Comparison of ENCODE assay signal across 16 cellular contexts in genomic region chr22:22462813-22463567, GRCh38. TPM values are rescaled to one million over a fixed set of nuclear protein-coding genes. Genes with fewer than 3 reads are reported as not detected.
DNase-seq lines count a peak whose midpoint lies in the region; ATAC-seq, FAIRE-seq and TF ChIP-seq lines count a peak whose summit lies in the region.
"Had no signal": no experiment of that assay in that cellular context is flagged by ENCODE, and none has a peak within 500 bp of the region (broad histone marks: within the 10 kb centered on the region; RNA-seq: fewer than 3 reads in every experiment).

No MANE protein-coding gene starts in this region.

- no peaks in the 10 kb centered on the region for H3K9me2 ChIP-seq in DOHH2 (replicated peaks; ENCODE audit: control insufficient read depth, low read length)

- CTCF ChIA-PET in A549 (lab: Yijun Ruan, JAX) = interaction anchor here (0.7 to 4.8 kb wide), 30 partner anchors 10 to 493 kb away, joined by 3 to 58 read pairs (median 6); partner anchors contain the start of genes PRAME and ZNF280A

- H3K4me2 ChIP-seq in A549 = no peak overlapping the region
- peak overlapping the region; percentile 56 for H3K4me2 ChIP-seq in DOHH2 (ENCODE audit: low read length)

- peaks cover 13% of the 10 kb centered on the region; the same call in 2 of the 3 replicates for H3K9me3 ChIP-seq in A549
- peaks cover 25% of the 10 kb centered on the region for H3K9me3 ChIP-seq in DOHH2 (ENCODE audit: control insufficient read depth, insufficient read depth, low read length)
- peaks cover 2 to 22% of the 10 kb centered on the region in 2 donors for H3K9me3 ChIP-seq in kidney (ENCODE audit: control insufficient read depth in 1 of 2, low read length in 2 of 2)
- H3K9me3 ChIP-seq in pancreas = no peaks in the 10 kb centered on the region

- POLR2A ChIA-PET in A549 (lab: Yijun Ruan, JAX) = no interaction called here

- H4K20me1 ChIP-seq in DOHH2 (ENCODE audit: control insufficient read depth, insufficient read depth, low read depth, low read length) = no peaks in the 10 kb centered on the region

- H3F3A ChIP-seq in DOHH2 (ENCODE audit: control insufficient read depth, insufficient read depth) = peaks cover 11% of the 10 kb centered on the region; the same call in 1 of the 2 replicates

- H3K27ac ChIP-seq in A549 (no peak overlapping the region), DOHH2 (ENCODE audit: low read depth, low read length) (no peak overlapping the region), kidney (ENCODE audit: low read depth in 2 of 2, low read length in 2 of 2) (no peak overlapping the region), pancreas (no peak overlapping the region)
- H3K27ac ChIP-seq: right atrium auricular region, thoracic aorta had no signal

- 0 out of 5 replicates have a peak, but pooled peaks of 1 of the 2 experiments have one; percentile 26 for TF ChIP-seq RAD21 in A549 (conservative IDR thresholded peaks at IDR 0.05 in 1 of 2, IDR thresholded peaks at IDR 0.05 in 1 of 2)

- H3K79me2 ChIP-seq in DOHH2 (ENCODE audit: control insufficient read depth, low read length) = no peaks in the 10 kb centered on the region

- no peaks in the 10 kb centered on the region for H3K27me3 ChIP-seq in DOHH2 (ENCODE audit: control insufficient read depth, low read length)
- H3K27me3 ChIP-seq in pancreas = peaks cover 0 to 8% (median 4%) of the 10 kb centered on the region in 4 donors
- H3K27me3 ChIP-seq: right atrium auricular region had no signal

- ATAC-seq in A549 (peak in 1 of 2 experiments; percentile 55; a peak in 2 of 6 replicates), HG03045 (IDR thresholded peaks at IDR 0.05; ENCODE audit: unreplicated experiment) (no peak), pancreas (no peak)

- no peak overlapping the region for H3K9ac ChIP-seq in kidney (ENCODE audit: low read length in 2 of 2)

- TF ChIP-seq CTCF in A549 (IDR thresholded peaks at IDR 0.05) (peak; percentile 27; the same call in 2 of the 3 replicates), DOHH2 (IDR thresholded peaks at IDR 0.05; ENCODE audit: low read depth, low read length, poor library complexity, severe bottlenecking) (peak; percentile 89), kidney (IDR thresholded peaks at IDR 0.05; ENCODE audit: borderline replicate concordance, extremely low read depth, insufficient read depth) (no peak), pancreas (IDR thresholded peaks at IDR 0.05) (no peak)

- WGBS in A549 (ENCODE audit: missing lambda C conversion rate) = 3% methylated on average over 6 of the region's 6 CpGs
- WGBS in pancreas, 2 donors = 38 to 43% methylated on average over 6 of the region's 6 CpGs

- no peak for TF ChIP-seq EP300 in A549 (IDR thresholded peaks at IDR 0.05)

- no peak overlapping the region for H3K4me3 ChIP-seq in A549
- H3K4me3 ChIP-seq in DOHH2 (ENCODE audit: low read length) = peak overlapping the region; percentile 32; the same call in 1 of the 2 replicates
- H3K4me3 ChIP-seq in kidney (ENCODE audit: low read length in 2 of 2) = no peak overlapping the region
- H3K4me3 ChIP-seq in pancreas = no peak overlapping the region
- H3K4me3 ChIP-seq: right atrium auricular region, thoracic aorta had no signal

- FAIRE-seq in A549 (lab: Jason Lieb, UNC) (no peak), kidney (lab: Jason Lieb, UNC) (no peak), pancreas (lab: Jason Lieb, UNC) (no peak)

- TF ChIP-seq POLR2A in A549 (IDR thresholded peaks at IDR 0.05; ENCODE audit: low read length) = no peak

- H3K4me1 ChIP-seq in A549 = no peaks in the 10 kb centered on the region
- H3K4me1 ChIP-seq in DOHH2 (ENCODE audit: control insufficient read depth, low read length) = peaks cover 23% of the 10 kb centered on the region
- no peaks in the 10 kb centered on the region for H3K4me1 ChIP-seq in kidney (ENCODE audit: control insufficient read depth in 1 of 2, insufficient read depth in 1 of 2, low read depth in 1 of 2, low read length in 2 of 2)
- no peaks in the 10 kb centered on the region for H3K4me1 ChIP-seq in pancreas
- H3K4me1 ChIP-seq: right atrium auricular region had no signal

- H3K36me3 ChIP-seq in DOHH2 (ENCODE audit: control insufficient read depth, low read length) (no peaks in the 10 kb centered on the region; the same call in 1 of the 2 replicates), kidney (ENCODE audit: control insufficient read depth in 1 of 2, insufficient read depth in 2 of 2, low read length in 2 of 2) (no peaks in the 10 kb centered on the region), pancreas (no peaks in the 10 kb centered on the region)
- H3K36me3 ChIP-seq: right atrium auricular region, thoracic aorta had no signal

- DNase-seq in A549 (ENCODE audit: low read depth in 1 of 2, low spot score in 1 of 2) (peak in 1 of 2 experiments; percentile 30), NAMALWA (ENCODE audit: low spot score) (peak; percentile 52), dermis blood vessel endothelial cell (peak; percentile 28), occipital lobe (lab: John Stamatoyannopoulos, UW) (no peak), kidney (no peak), pancreas (no peak)
- DNase-seq: activated CD4-positive, alpha-beta T cell treated with anti-CD3 and anti-CD28 coated beads, Interleukin-2, amount 50 U/mL, for 48 hours; activated naive CD8-positive, alpha-beta T cell treated with anti-CD3 and anti-CD28 coated beads for 36 hours; effector CD8-positive, alpha-beta T cell; NCI-H446; T-helper 1 cell had no signal

- intact Hi-C loops in kidney (cut with DNase I) = no loop called here
- intact Hi-C loops in pancreas (cut with DNase I) = loop anchor here in 1 of 3 donors (10.0 kb wide), 1 partner anchor 492 kb away; no protein-coding TSS in a partner anchor

TF ChIP-seq in A549, 52 proteins besides CTCF, POLR2A, EP300 and RAD21:
- TF ChIP-seq HMGXB4 (CRISPR knock-in tag; IDR thresholded peaks at IDR 0.05; ENCODE audit: borderline replicate concordance) = no peak
- no peak for TF ChIP-seq MAZ (IDR thresholded peaks at IDR 0.05; ENCODE audit: borderline replicate concordance, low read depth, low read length)
- TF ChIP-seq HES2 (IDR thresholded peaks at IDR 0.05) = no peak
- TF ChIP-seq FOXS1 (CRISPR knock-in tag; IDR thresholded peaks at IDR 0.05) = no peak
- no peak for TF ChIP-seq HOXB13 (CRISPR knock-in tag; IDR thresholded peaks at IDR 0.05; ENCODE audit: low read depth)
- TF ChIP-seq MYC (IDR thresholded peaks at IDR 0.05; ENCODE audit: borderline replicate concordance, low read length) = no peak
- no peak for TF ChIP-seq EHF (CRISPR knock-in tag; IDR thresholded peaks at IDR 0.05)
- no peak for TF ChIP-seq ZSCAN20 (CRISPR knock-in tag; IDR thresholded peaks at IDR 0.05)
- no peak for TF ChIP-seq FOSB (CRISPR knock-in tag; IDR thresholded peaks at IDR 0.05)
- TF ChIP-seq RARB (CRISPR knock-in tag; IDR thresholded peaks at IDR 0.05) = no peak

RNA-seq across cellular contexts. Expression of gene ZNF280B, which starts 45.6 kb away (rescaled TPM):
- 3.9 and 5.1 TPM in 2 replicates for polyA plus RNA-seq in A549 (2011; rRNA removed)
- 0.69 and 0.71 TPM in 2 replicates for polyA plus RNA-seq in A549 (2012; cell fraction: cytosol; rRNA removed)
- 0.34 and 0.69 TPM in 2 replicates for polyA plus RNA-seq in A549 (2012; cell fraction: nucleus; rRNA removed)
- 1.9 to 2.3 TPM (median 2.3 TPM) in 3 replicates for polyA plus RNA-seq in A549 (2017; fragmentation: RNase III; extraction: RNeasy Plus Mini Kit Qiagen cat#74134 plus additional on column Dnase treatment)
- 5.4 and 5.8 TPM in 2 replicates for polyA minus RNA-seq in A549 (2011; rRNA and poly(A)+ RNA removed)
- total RNA-seq in dermis blood vessel endothelial cell = 0.68 and 0.93 TPM in 2 replicates
- total RNA-seq in occipital lobe = 3.7 TPM
- 1.0 TPM for total RNA-seq in kidney
- 0.26 TPM for polyA plus RNA-seq in kidney (ENCODE audit: insufficient read depth, low read depth, low replicate concordance)
- total RNA-seq in pancreas = 1 to 10 TPM in 3 of 6 donors, under 1 TPM in 3; 0.65 to 1.3 (median 0.97) TPM
- under 1 TPM; 0.38 to 0.85 TPM for polyA plus RNA-seq in pancreas
- total RNA-seq: thoracic aorta had no signal

RNA-seq across cellular contexts. Expression of gene ZNF280A, which starts 57.1 kb away (rescaled TPM):
- 2.7 and 3.0 TPM in 2 replicates for polyA plus RNA-seq in A549 (2011; rRNA removed)
- polyA plus RNA-seq in A549 (2012; cell fraction: cytosol; rRNA removed) = 0.53 and 0.57 TPM in 2 replicates
- polyA plus RNA-seq in A549 (2012; cell fraction: nucleus; rRNA removed) = 0.30 and 0.33 TPM in 2 replicates
- 1.8 to 2.1 TPM (median 2.0 TPM) in 3 replicates for polyA plus RNA-seq in A549 (2017; fragmentation: RNase III; extraction: RNeasy Plus Mini Kit Qiagen cat#74134 plus additional on column Dnase treatment)
- polyA minus RNA-seq in A549 (2011; rRNA and poly(A)+ RNA removed) = 1.9 and 2.8 TPM in 2 replicates
- total RNA-seq in dermis blood vessel endothelial cell = not detected in 2 replicates
- not detected for total RNA-seq in occipital lobe
- total RNA-seq in kidney = not detected
- polyA plus RNA-seq in kidney (ENCODE audit: insufficient read depth, low read depth, low replicate concordance) = not detected
- total RNA-seq in pancreas = not detected
- polyA plus RNA-seq in pancreas = not detected
- total RNA-seq: activated naive CD8-positive, alpha-beta T cell treated with anti-CD3 and anti-CD28 coated beads for 36 hours; mesenteric fat pad; right atrium auricular region; thoracic aorta had no signal

Comparison
In these comparisons a context has a peak if more than half of its experiments do, and no peak if none do; other contexts are left out.
1. DNase-seq: peak in NAMALWA (single experiment) and dermis blood vessel endothelial cell (single experiment); none in occipital lobe (single experiment), kidney (single experiment) and pancreas (0 of 6).
2. CTCF ChIP-seq: peak in A549 (single experiment) and DOHH2 (single experiment); none in kidney (single experiment) and pancreas (0 of 4).